In the genomic region with DNA sequence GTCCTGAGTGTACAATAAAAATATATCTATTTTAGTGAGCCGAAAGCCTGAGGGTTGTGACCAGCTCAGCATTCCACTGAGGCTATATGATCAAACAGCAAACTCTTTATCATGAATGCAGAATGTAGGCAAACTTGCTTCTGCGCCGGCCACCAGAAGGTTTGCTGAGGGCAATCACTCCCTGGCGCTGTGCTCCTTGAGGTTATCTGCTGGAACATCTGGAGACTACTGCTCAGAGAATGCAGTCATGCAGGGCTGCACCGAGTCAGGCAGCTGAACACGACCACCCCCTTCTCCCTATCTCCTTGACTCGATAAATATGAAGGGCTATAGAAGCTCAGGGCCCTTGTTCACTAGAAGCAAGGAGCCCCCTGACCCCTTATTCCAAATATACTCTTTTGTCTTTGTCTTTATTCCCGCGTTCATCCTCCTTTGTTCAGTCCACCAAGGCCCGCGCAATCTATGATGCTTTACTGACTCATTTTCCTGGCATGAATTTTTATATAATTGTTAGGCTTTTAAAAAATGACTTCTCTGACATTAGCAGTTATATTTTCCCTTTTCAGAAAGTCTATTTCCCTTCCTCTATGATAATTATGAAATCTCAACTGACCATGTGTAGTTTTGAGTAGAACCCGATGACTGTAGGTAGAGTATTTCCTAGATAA, we compare ENCODE assay signal across 20 cellular contexts.
A peak's percentile ranks its signal among the peaks of the same experiment; 100 is the strongest.
DNase-seq lines count a peak whose midpoint lies in the region; ATAC-seq lines count a peak whose summit lies in the region.
"Had no signal": no experiment of that assay in that cellular context is flagged by ENCODE, and none has a peak within 500 bp of the region (broad histone marks: within the 10 kb centered on the region; RNA-seq: fewer than 3 reads in every experiment).

No MANE protein-coding gene starts in this region.

- no peak overlapping the region for H3K4me3 ChIP-seq in H7 (ENCODE audit: insufficient read depth, low read depth, low read length)
- H3K4me3 ChIP-seq: dorsolateral prefrontal cortex, SJCRH30, spleen, testis had no signal

- no peaks in the 10 kb centered on the region for H3K36me3 ChIP-seq in H7 (replicated peaks; ENCODE audit: control insufficient read depth, insufficient read depth, low read length)
- H3K36me3 ChIP-seq: SJCRH30, spleen had no signal

- ATAC-seq in HG03457 (IDR thresholded peaks at IDR 0.05; ENCODE audit: unreplicated experiment) (no peak), GM19455 (IDR thresholded peaks at IDR 0.05; ENCODE audit: unreplicated experiment) (no peak), HG02885 (IDR thresholded peaks at IDR 0.05; ENCODE audit: poor library complexity, unreplicated experiment) (no peak)
- ATAC-seq: activated CD8-positive, alpha-beta memory T cell treated with anti-CD3 and anti-CD28 coated beads, Interleukin-2, amount 10 ng/mL, durations not matched to agents 7 days and 5 days; activated naive CD8-positive, alpha-beta T cell treated with anti-CD3 and anti-CD28 coated beads, Interleukin-2, amount 50 U/mL, for 24 hours; esophagus mucosa had no signal

- DNase-seq in CD1c-positive myeloid dendritic cell (ENCODE audit: extremely low spot score), result peak; percentile 21
- DNase-seq in H7, result peak; percentile 3
- peak; percentile 9 for DNase-seq in UCSD-AML1 (lab: John Stamatoyannopoulos, UW; ENCODE audit: unreplicated experiment)
- peak; percentile 62 for DNase-seq in islet precursor cell
- DNase-seq in SHP77 (lab: John Stamatoyannopoulos, UW), result no peak
- DNase-seq: activated CD4-positive, alpha-beta T cell treated with anti-CD3 and anti-CD28 coated beads for 1 hour; activated CD8-positive, alpha-beta memory T cell treated with anti-CD3 and anti-CD28 coated beads, Interleukin-2, amount 10 ng/mL, durations not matched to agents 7 days and 5 days; activated naive CD8-positive, alpha-beta T cell treated with anti-CD3 and anti-CD28 coated beads, Interleukin-2, amount 50 U/mL, for 24 hours; AML-193; dorsolateral prefrontal cortex; kidney; NCI-H187 treated with DMSO at 0.1 percent for 48 hours; NCI-H446 treated with DMSO at 0.1 percent for 48 hours; SJCRH30; spleen; testis had no signal

- H3K27me3 ChIP-seq in H7 (ENCODE audit: control insufficient read depth, insufficient read depth, low read length), result no peaks in the 10 kb centered on the region
- H3K27me3 ChIP-seq: SJCRH30, spleen, testis had no signal

Comparison
In these comparisons a context has a peak if more than half of its experiments do, and no peak if none do; other contexts are left out.
1. DNase-seq: peak in CD1c-positive myeloid dendritic cell (single experiment), H7 (single experiment), UCSD-AML1 (single experiment) and islet precursor cell (single experiment); none in SHP77 (0 of 2).